8 cellular contexts compared by ENCODE assay signal in genomic region chr17:78137392-78138203, GRCh38. TPM values are rescaled to one million over a fixed set of nuclear protein-coding genes. Genes with fewer than 3 reads are reported as not detected.
DNase-seq lines count a peak whose midpoint lies in the region; ATAC-seq, FAIRE-seq and TF ChIP-seq lines count a peak whose summit lies in the region.

No MANE protein-coding gene starts in this region.

- H3K4me1 ChIP-seq in OCI-LY3 (ENCODE audit: low read length) (peaks cover 73% of the 10 kb centered on the region), K562 (replicated peaks in 1 of 2; ENCODE audit: control insufficient read depth in 2 of 2, insufficient read depth in 2 of 2, low read length in 2 of 2) (peaks cover 70 to 99% of the 10 kb centered on the region in 2 experiments), neural progenitor cell (no peaks in the 10 kb centered on the region), tibial nerve (peaks cover 0 to 25% (median 13%) of the 10 kb centered on the region in 4 donors)

- no peaks in the 10 kb centered on the region for H3K79me2 ChIP-seq in OCI-LY3 (ENCODE audit: low read length)
- H3K79me2 ChIP-seq in K562 (ENCODE audit: control insufficient read depth, insufficient read depth, low read length): peaks cover 12% of the 10 kb centered on the region; the same call in 2 of the 3 replicates
- no peaks in the 10 kb centered on the region for H3K79me2 ChIP-seq in neural progenitor cell (ENCODE audit: low read depth)

- peaks cover 11% of the 10 kb centered on the region for H3K4me1 Mint-ChIP-seq in neural progenitor cell

- peak overlapping the region; percentile 72 for H3K4me3 ChIP-seq in OCI-LY3 (ENCODE audit: low read length)
- no peak overlapping the region for H3K4me3 ChIP-seq in K562
- H3K4me3 ChIP-seq in neural progenitor cell: no peak overlapping the region
- no peak overlapping the region for H3K4me3 ChIP-seq in tibial nerve

- in situ Hi-C loops in K562 (cut with MboI): no loop called here

- DNase-seq in K562 (ENCODE audit: extremely low read depth in 1 of 4, low spot score in 3 of 4) (peak; percentile 60 to 84 (median 68)), neural progenitor cell (ENCODE audit: low spot score) (no peak), tibial nerve (ENCODE audit: low spot score in 2 of 2) (no peak), AG08396 (ENCODE audit: low spot score) (no peak)

- no peaks in the 10 kb centered on the region for H3K27me3 ChIP-seq in OCI-LY3 (ENCODE audit: low read depth, low read length)
- no peaks in the 10 kb centered on the region for H3K27me3 ChIP-seq in K562 (ENCODE audit: control insufficient read depth in 2 of 2, insufficient read depth in 2 of 2, low read length in 2 of 2)
- H3K27me3 ChIP-seq in neural progenitor cell: peaks cover 36% of the 10 kb centered on the region
- no peaks in the 10 kb centered on the region for H3K27me3 ChIP-seq in tibial nerve

- H3K27ac Mint-ChIP-seq in neural progenitor cell: no peak overlapping the region

- no TSS peak for BruUV-seq in K562 (replicated peaks; lab: Mats Ljungman, UMichigan)

- peak overlapping the region; percentile 62 for H3K27ac ChIP-seq in OCI-LY3 (ENCODE audit: low read length)
- peak overlapping the region; percentile 76 for H3K27ac ChIP-seq in K562 (ENCODE audit: extremely low read depth, low read depth, low read length)
- H3K27ac ChIP-seq in neural progenitor cell: no peak overlapping the region
- no peak overlapping the region for H3K27ac ChIP-seq in tibial nerve

- no peaks in the 10 kb centered on the region for H3K9me1 ChIP-seq in K562 (ENCODE audit: control insufficient read depth, insufficient read depth, low read length)

- TF ChIP-seq CTCF in GM12872 (IDR thresholded peaks at IDR 0.05; ENCODE audit: insufficient read depth, low read depth, low read length): peak; percentile 83
- peak; percentile 92 for TF ChIP-seq CTCF in OCI-LY3 (IDR thresholded peaks at IDR 0.05; ENCODE audit: low read depth, low read length)
- peak; percentile 76 to 95 (median 77) for TF ChIP-seq CTCF in K562 (IDR thresholded peaks at IDR 0.05 in 2 of 3, conservative IDR thresholded peaks at IDR 0.05 in 1 of 3; ENCODE audit: insufficient read depth in 2 of 3, low read depth in 1 of 3, low read length in 3 of 3)
- peak; percentile 49 for TF ChIP-seq CTCF in neural progenitor cell (IDR thresholded peaks at IDR 0.05)
- TF ChIP-seq CTCF in tibial nerve (IDR thresholded peaks at IDR 0.05): peak in 1 of 5 experiments; percentile 33

- no peak overlapping the region for H3K4me3 Mint-ChIP-seq in neural progenitor cell

- H2AFZ ChIP-seq in OCI-LY3 (ENCODE audit: low read depth, low read length): no peak overlapping the region
- H2AFZ ChIP-seq in K562 (ENCODE audit: low read depth, low read length): peak overlapping the region; percentile 97
- H2AFZ ChIP-seq in neural progenitor cell (replicated peaks): no peak overlapping the region

- H3K27me3 Mint-ChIP-seq in neural progenitor cell (ENCODE audit: insufficient read depth, low read depth): peaks cover 20% of the 10 kb centered on the region

- H3K9me3 ChIP-seq in OCI-LY3 (ENCODE audit: insufficient read depth, low read length) (no peaks in the 10 kb centered on the region), K562 (replicated peaks; ENCODE audit: control insufficient read depth, insufficient read depth, low read depth, low read length) (no peaks in the 10 kb centered on the region), neural progenitor cell (ENCODE audit: low read depth) (no peaks in the 10 kb centered on the region), tibial nerve (no peaks in the 10 kb centered on the region)

- peak; percentile 87 for FAIRE-seq in K562 (lab: Jason Lieb, UNC)

- POLR2A ChIA-PET in K562 (lab: Yijun Ruan, JAX): interaction anchor here (0.6 to 0.8 kb wide), 4 partner anchors 10 to 346 kb away, joined by 3 to 4 read pairs (median 3); no protein-coding TSS in a partner anchor

- TF ChIP-seq RAD21 in K562 (CRISPR knock-in tag; conservative IDR thresholded peaks at IDR 0.05 in 1 of 2, IDR thresholded peaks at IDR 0.05 in 1 of 2): peak in 1 of 2 experiments; percentile 56; a peak in 2 of 4 replicates

- no peaks in the 10 kb centered on the region for H3K9me3 Mint-ChIP-seq in neural progenitor cell

- peaks cover 24% of the 10 kb centered on the region for H3F3A ChIP-seq in neural progenitor cell (ENCODE audit: low read depth)

- ATAC-seq in K562 (peak; percentile 33), HG02938 (IDR thresholded peaks at IDR 0.05; ENCODE audit: unreplicated experiment) (no peak), GM19023 (IDR thresholded peaks at IDR 0.05; ENCODE audit: unreplicated experiment) (no peak)

- no peak for TF ChIP-seq POLR2A in K562 (conservative IDR thresholded peaks at IDR 0.05)
- no peak for TF ChIP-seq POLR2A in tibial nerve (IDR thresholded peaks at IDR 0.05)

- no peaks in the 10 kb centered on the region for H3K36me3 Mint-ChIP-seq in neural progenitor cell

- peak overlapping the region; percentile 78 for H3K4me2 ChIP-seq in OCI-LY3 (ENCODE audit: low read length)
- peak overlapping the region; percentile 62 for H3K4me2 ChIP-seq in K562 (ENCODE audit: insufficient read depth, low read length)
- H3K4me2 ChIP-seq in neural progenitor cell: no peak overlapping the region

- 5% methylated on average over 25 of the region's 26 CpGs for WGBS in K562 (ENCODE audit: insufficient coverage, low coverage, missing lambda C conversion rate)
- 68 to 71% methylated on average over 22 to 26 of the region's 26 CpGs for WGBS in tibial nerve, 2 donors

- no peak for TF ChIP-seq EP300 in K562 (IDR thresholded peaks at IDR 0.05; ENCODE audit: low read length)
- no peak for TF ChIP-seq EP300 in tibial nerve (IDR thresholded peaks at IDR 0.05)

- peak overlapping the region; percentile 73 for H3K9ac ChIP-seq in OCI-LY3 (ENCODE audit: low read length)
- H3K9ac ChIP-seq in K562 (ENCODE audit: insufficient read depth in 1 of 2, low read depth in 2 of 2, low read length in 2 of 2): peak overlapping the region; percentile 44 to 90
- H3K9ac ChIP-seq in neural progenitor cell: no peak overlapping the region

- CTCF ChIA-PET in K562 (lab: Yijun Ruan, JAX; ENCODE audit: low intra/inter-chr PET ratio): no interaction called here

- intact Hi-C loops in K562 (cut with micrococcal nuclease): loop anchor here (2.0 to 5.0 kb wide), 2 partner anchors 50 to 53 kb away; partner anchors contain the start of genes AFMID and TK1

- H4K20me1 ChIP-seq in OCI-LY3 (ENCODE audit: insufficient read depth, low read length) (no peaks in the 10 kb centered on the region), K562 (replicated peaks; ENCODE audit: control insufficient read depth, insufficient read depth, low read length) (no peaks in the 10 kb centered on the region), neural progenitor cell (ENCODE audit: low read depth) (no peaks in the 10 kb centered on the region)

- peaks cover 10% of the 10 kb centered on the region for H3K36me3 ChIP-seq in OCI-LY3 (replicated peaks; ENCODE audit: low read depth, low read length)
- H3K36me3 ChIP-seq in K562 (ENCODE audit: control insufficient read depth, insufficient read depth, low read length): no peaks in the 10 kb centered on the region
- no peaks in the 10 kb centered on the region for H3K36me3 ChIP-seq in neural progenitor cell
- H3K36me3 ChIP-seq in tibial nerve: no peaks in the 10 kb centered on the region

RNA-seq across cellular contexts. Expression of gene TMC8, which starts 7.0 kb away (rescaled TPM):
- 23.0 and 64.6 TPM in 2 replicates for total RNA-seq in K562 (2011; cell fraction: chromatin; rRNA removed; ENCODE audit: low replicate concordance)
- total RNA-seq in K562 (2011; cell fraction: nucleolus; rRNA removed): 33.3 and 43.0 TPM in 2 replicates
- total RNA-seq in K562 (2011; cell fraction: nucleoplasm; rRNA removed): 24.9 and 26.8 TPM in 2 replicates
- 4.8 TPM in 2 replicates for total RNA-seq in K562 (2014; rRNA removed)
- 1.0 and 1.3 TPM in 2 replicates for total RNA-seq in K562 (2014; rRNA removed; fragmentation: Illumina TruSeq; extraction: Trizol)
- 1.3 TPM in 2 replicates for total RNA-seq in K562 (2015; rRNA removed; fragmentation: Illumina TruSeq; extraction: Trizol)
- 8.3 and 10.3 TPM in 2 replicates for total RNA-seq in K562 (2021)
- polyA plus RNA-seq in K562 (2011; rRNA removed): 3.5 and 6.1 TPM in 2 replicates
- polyA plus RNA-seq in K562 (2011; cell fraction: cytosol; rRNA removed): 1.9 and 10.1 TPM in 2 replicates
- 15.8 and 47.9 TPM in 2 replicates for polyA plus RNA-seq in K562 (2011; cell fraction: nucleus; rRNA removed)
- polyA plus RNA-seq in K562 (2012): 7.4 and 8.2 TPM in 2 replicates
- polyA plus RNA-seq in K562 (2014; fragmentation: Illumina TruSeq; extraction: Trizol): 2.8 and 5.7 TPM in 2 replicates
- polyA plus RNA-seq in K562 (2014; fragmentation: Nextera tagmentation; extraction: Ambion mirVana): under 1 TPM; 0.13 to 0.21 TPM
- polyA plus RNA-seq in K562 (2014; rRNA removed): 4.1 and 10.9 TPM in 2 replicates
- 2.4 and 2.5 TPM in 2 replicates for polyA minus RNA-seq in K562 (2011; rRNA and poly(A)+ RNA removed)
- polyA minus RNA-seq in K562 (2011; cell fraction: cytosol; rRNA and poly(A)+ RNA removed): 2.2 and 4.6 TPM in 2 replicates
- polyA minus RNA-seq in K562 (2011; cell fraction: nucleus; rRNA and poly(A)+ RNA removed): 9.6 and 12.8 TPM in 2 replicates
- 0.09 TPM in 1 of 2 replicates, not detected in the other for total RNA-seq in neural progenitor cell (ENCODE audit: low replicate concordance)
- 10 to 100 TPM in 1 of 4 donors, 1 to 10 TPM in 3; 5.2 to 18.3 (median 6.7) TPM for total RNA-seq in tibial nerve

RNA-seq across cellular contexts. Expression of gene C17orf99, which starts 8.6 kb away (rescaled TPM):
- total RNA-seq in K562 (2011; cell fraction: chromatin; rRNA removed; ENCODE audit: low replicate concordance): 66.4 and 86.5 TPM in 2 replicates
- 51.9 and 66.7 TPM in 2 replicates for total RNA-seq in K562 (2011; cell fraction: nucleolus; rRNA removed)
- total RNA-seq in K562 (2011; cell fraction: nucleoplasm; rRNA removed): 36.2 and 47.7 TPM in 2 replicates
- total RNA-seq in K562 (2014; rRNA removed) (16.8 and 17.3 TPM in 2 replicates), K562 (2014; rRNA removed; fragmentation: Illumina TruSeq; extraction: Trizol) (7.1 and 7.5 TPM in 2 replicates), K562 (2015; rRNA removed; fragmentation: Illumina TruSeq; extraction: Trizol) (4.0 and 5.8 TPM in 2 replicates), K562 (2021) (16.4 and 18.9 TPM in 2 replicates), neural progenitor cell (ENCODE audit: low replicate concordance) (not detected in 2 replicates), tibial nerve (not detected)
- polyA plus RNA-seq in K562 (2011; rRNA removed) (15.9 and 16.2 TPM in 2 replicates), K562 (2014; fragmentation: Illumina TruSeq; extraction: Trizol) (14.3 and 20.0 TPM in 2 replicates), K562 (2014; fragmentation: Nextera tagmentation; extraction: Ambion mirVana) (1 to 10 TPM; 4.1 to 7.7 TPM), K562 (2014; rRNA removed) (16.4 and 19.9 TPM in 2 replicates)
- 11.8 and 31.5 TPM in 2 replicates for polyA plus RNA-seq in K562 (2011; cell fraction: cytosol; rRNA removed)
- 30.9 and 68.9 TPM in 2 replicates for polyA plus RNA-seq in K562 (2011; cell fraction: nucleus; rRNA removed)
- 4.7 and 6.4 TPM in 2 replicates for polyA plus RNA-seq in K562 (2012)
- 2.7 and 10.0 TPM in 2 replicates for polyA minus RNA-seq in K562 (2011; rRNA and poly(A)+ RNA removed)
- 6.5 and 11.1 TPM in 2 replicates for polyA minus RNA-seq in K562 (2011; cell fraction: cytosol; rRNA and poly(A)+ RNA removed)
- polyA minus RNA-seq in K562 (2011; cell fraction: nucleus; rRNA and poly(A)+ RNA removed): 5.6 and 11.8 TPM in 2 replicates

RNA-seq across cellular contexts. Expression of gene TMC6, which starts 9.0 kb away (rescaled TPM):
- 470 and 1,385 TPM in 2 replicates for total RNA-seq in K562 (2011; cell fraction: chromatin; rRNA removed; ENCODE audit: low replicate concordance)
- total RNA-seq in K562 (2011; cell fraction: nucleolus; rRNA removed): 924 and 982 TPM in 2 replicates
- 574 and 584 TPM in 2 replicates for total RNA-seq in K562 (2011; cell fraction: nucleoplasm; rRNA removed)
- total RNA-seq in K562 (2014; rRNA removed) (183 and 200 TPM in 2 replicates), K562 (2014; rRNA removed; fragmentation: Illumina TruSeq; extraction: Trizol) (30.2 and 33.0 TPM in 2 replicates), K562 (2015; rRNA removed; fragmentation: Illumina TruSeq; extraction: Trizol) (64.8 and 66.9 TPM in 2 replicates), K562 (2021) (304 and 351 TPM in 2 replicates), neural progenitor cell (ENCODE audit: low replicate concordance) (6.9 and 16.8 TPM in 2 replicates), tibial nerve (10 to 100 TPM; 43.3 to 94.5 (median 52.2) TPM)
- polyA plus RNA-seq in K562 (2011; rRNA removed) (66.9 and 116 TPM in 2 replicates), K562 (2014; fragmentation: Illumina TruSeq; extraction: Trizol) (36.6 and 87.5 TPM in 2 replicates), K562 (2014; fragmentation: Nextera tagmentation; extraction: Ambion mirVana) (1 to 10 TPM; 4.1 to 8.2 TPM), K562 (2014; rRNA removed) (201 and 246 TPM in 2 replicates)
- 66.0 and 200 TPM in 2 replicates for polyA plus RNA-seq in K562 (2011; cell fraction: cytosol; rRNA removed)
- polyA plus RNA-seq in K562 (2011; cell fraction: nucleus; rRNA removed): 537 and 1,067 TPM in 2 replicates
- 156 and 191 TPM in 2 replicates for polyA plus RNA-seq in K562 (2012)
- polyA minus RNA-seq in K562 (2011; rRNA and poly(A)+ RNA removed): 21.1 and 34.2 TPM in 2 replicates
- 97.7 and 104 TPM in 2 replicates for polyA minus RNA-seq in K562 (2011; cell fraction: cytosol; rRNA and poly(A)+ RNA removed)
- 176 and 224 TPM in 2 replicates for polyA minus RNA-seq in K562 (2011; cell fraction: nucleus; rRNA and poly(A)+ RNA removed)

RNA-seq across cellular contexts. Expression of gene SYNGR2, which starts 30.8 kb away (rescaled TPM):
- 68.6 and 254 TPM in 2 replicates for total RNA-seq in K562 (2011; cell fraction: chromatin; rRNA removed; ENCODE audit: low replicate concordance)
- 327 and 339 TPM in 2 replicates for total RNA-seq in K562 (2011; cell fraction: nucleolus; rRNA removed)
- total RNA-seq in K562 (2011; cell fraction: nucleoplasm; rRNA removed): 222 and 253 TPM in 2 replicates
- total RNA-seq in K562 (2014; rRNA removed) (87.8 and 120 TPM in 2 replicates), K562 (2014; rRNA removed; fragmentation: Illumina TruSeq; extraction: Trizol) (29.7 and 44.9 TPM in 2 replicates), K562 (2015; rRNA removed; fragmentation: Illumina TruSeq; extraction: Trizol) (68.0 and 68.2 TPM in 2 replicates), K562 (2021) (173 and 185 TPM in 2 replicates), neural progenitor cell (ENCODE audit: low replicate concordance) (6.2 and 19.8 TPM in 2 replicates), tibial nerve (10 to 100 TPM; 40.6 to 70.2 (median 54.1) TPM)
- polyA plus RNA-seq in K562 (2011; rRNA removed) (159 and 208 TPM in 2 replicates), K562 (2014; fragmentation: Illumina TruSeq; extraction: Trizol) (167 and 172 TPM in 2 replicates), K562 (2014; fragmentation: Nextera tagmentation; extraction: Ambion mirVana) (1 to 10 TPM; 1.4 to 7.6 TPM), K562 (2014; rRNA removed) (140 and 156 TPM in 2 replicates)
- polyA plus RNA-seq in K562 (2011; cell fraction: cytosol; rRNA removed): 393 and 921 TPM in 2 replicates
- 163 and 222 TPM in 2 replicates for polyA plus RNA-seq in K562 (2011; cell fraction: nucleus; rRNA removed)
- 104 and 149 TPM in 2 replicates for polyA plus RNA-seq in K562 (2012)
- 64.8 and 150 TPM in 2 replicates for polyA minus RNA-seq in K562 (2011; rRNA and poly(A)+ RNA removed)
- polyA minus RNA-seq in K562 (2011; cell fraction: cytosol; rRNA and poly(A)+ RNA removed): 129 and 147 TPM in 2 replicates
- 33.9 and 38.4 TPM in 2 replicates for polyA minus RNA-seq in K562 (2011; cell fraction: nucleus; rRNA and poly(A)+ RNA removed)

RNA-seq across cellular contexts. Expression of gene TK1, which starts 49.3 kb away (rescaled TPM):
- 24.3 and 89.6 TPM in 2 replicates for total RNA-seq in K562 (2011; cell fraction: chromatin; rRNA removed; ENCODE audit: low replicate concordance)
- 88.4 and 100 TPM in 2 replicates for total RNA-seq in K562 (2011; cell fraction: nucleolus; rRNA removed)
- 53.4 and 62.0 TPM in 2 replicates for total RNA-seq in K562 (2011; cell fraction: nucleoplasm; rRNA removed)
- 195 and 231 TPM in 2 replicates for total RNA-seq in K562 (2014; rRNA removed)
- total RNA-seq in K562 (2014; rRNA removed; fragmentation: Illumina TruSeq; extraction: Trizol): 45.0 and 59.5 TPM in 2 replicates
- total RNA-seq in K562 (2015; rRNA removed; fragmentation: Illumina TruSeq; extraction: Trizol): 97.7 and 98.0 TPM in 2 replicates
- total RNA-seq in K562 (2021): 198 TPM in 2 replicates
- 123 and 130 TPM in 2 replicates for polyA plus RNA-seq in K562 (2011; rRNA removed)
- polyA plus RNA-seq in K562 (2011; cell fraction: cytosol; rRNA removed): 232 and 546 TPM in 2 replicates
- polyA plus RNA-seq in K562 (2011; cell fraction: nucleus; rRNA removed): 82.4 and 119 TPM in 2 replicates
- 204 and 231 TPM in 2 replicates for polyA plus RNA-seq in K562 (2012)
- 103 and 216 TPM in 2 replicates for polyA plus RNA-seq in K562 (2014; fragmentation: Illumina TruSeq; extraction: Trizol)
- 10 to 100 TPM in 1 of 2 experiments, 1 to 10 TPM in 1; 8.4 to 29.9 TPM for polyA plus RNA-seq in K562 (2014; fragmentation: Nextera tagmentation; extraction: Ambion mirVana)
- polyA plus RNA-seq in K562 (2014; rRNA removed): 192 and 280 TPM in 2 replicates
- polyA minus RNA-seq in K562 (2011; rRNA and poly(A)+ RNA removed): 86.2 and 149 TPM in 2 replicates
- 121 and 135 TPM in 2 replicates for polyA minus RNA-seq in K562 (2011; cell fraction: cytosol; rRNA and poly(A)+ RNA removed)
- 32.2 and 35.5 TPM in 2 replicates for polyA minus RNA-seq in K562 (2011; cell fraction: nucleus; rRNA and poly(A)+ RNA removed)
- 27.3 and 61.7 TPM in 2 replicates for total RNA-seq in neural progenitor cell (ENCODE audit: low replicate concordance)
- 1 to 10 TPM; 1.0 to 6.6 (median 1.6) TPM for total RNA-seq in tibial nerve

Comparison
In these comparisons a context has a peak if more than half of its experiments do, and no peak if none do; other contexts are left out.
1. H3K27ac ChIP-seq: peak in OCI-LY3 (single experiment) and K562 (single experiment); none in neural progenitor cell (single experiment) and tibial nerve (0 of 4).
2. DNase-seq: peak in K562 (4 of 4); none in neural progenitor cell (single experiment), tibial nerve (0 of 2) and AG08396 (single experiment).